ENCODE assay signal across 24 cellular contexts in genomic region chr2:130389363-130389762, GRCh38.
"Had no signal": no experiment of that assay in that cellular context is flagged by ENCODE, and none has a peak within 500 bp of the region (broad histone marks: within the 10 kb centered on the region; RNA-seq: fewer than 3 reads in every experiment).

No MANE protein-coding gene starts in this region.

- H3K4me3 ChIP-seq: lung, pancreas, right lobe of liver, smooth muscle cell, upper lobe of right lung had no signal

- H3K27ac ChIP-seq: epithelial cell of prostate, right lobe of liver had no signal

- DNase-seq: activated CD4-positive, alpha-beta T cell treated with anti-CD3 and anti-CD28 coated beads for 48 hours; activated CD8-positive, alpha-beta T cell treated with anti-CD3 and anti-CD28 coated beads for 36 hours; activated naive CD4-positive, alpha-beta T cell treated with Interleukin-2 at 50 U/mL for 16 hours; activated naive CD8-positive, alpha-beta T cell treated with anti-CD3 and anti-CD28 coated beads, Interleukin-2, amount 10 ng/mL, durations not matched to agents 7 days and 5 days; activated T-cell treated with anti-CD3 and anti-CD28 coated beads, Interleukin-2, amount 50 U/mL, for 24 hours; amygdala; caudate nucleus; endodermal cell; foreskin melanocyte; glutamatergic neuron; hypothalamus; islet precursor cell; left colon; midbrain; pancreas; right lobe of liver; stimulated activated CD4-positive, alpha-beta T cell treated with anti-CD3 and anti-CD28 coated beads, Interleukin-4, amount 100 ng/mL, for 24 hours; upper lobe of right lung had no signal

- ATAC-seq: activated CD8-positive, alpha-beta T cell treated with anti-CD3 and anti-CD28 coated beads for 36 hours; left colon; pancreas; right lobe of liver; stimulated activated effector memory CD8-positive, alpha-beta T cell treated with anti-CD3 and anti-CD28 coated beads, Interleukin-12 subunit alpha, Interleukin-12 subunit beta, amount 100 ng/mL, for 72 hours; upper lobe of right lung; WTC11 had no signal

- H3K9me3 Mint-ChIP-seq: activated CD8-positive, alpha-beta T cell treated with anti-CD3 and anti-CD28 coated beads for 36 hours; activated naive CD8-positive, alpha-beta T cell treated with anti-CD3 and anti-CD28 coated beads, Interleukin-2, amount 10 ng/mL, durations not matched to agents 7 days and 5 days; activated T-cell treated with anti-CD3 and anti-CD28 coated beads, Interleukin-2, amount 50 U/mL, for 24 hours; activated T-helper 2 cell treated with anti-CD3 and anti-CD28 coated beads, Interferon-gamma antibody, Interleukin-2, Interleukin-4, amounts not matched to agents 10 μg/mL and 5 μg/mL and 100 μg/mL, durations not matched to agents 14 hours and 24 hours and 36 hours; endodermal cell; stimulated activated effector memory CD8-positive, alpha-beta T cell treated with anti-CD3 and anti-CD28 coated beads, Interleukin-12 subunit alpha, Interleukin-12 subunit beta, amount 100 ng/mL, for 72 hours had no signal

- H3K4me3 Mint-ChIP-seq: activated CD8-positive, alpha-beta T cell treated with anti-CD3 and anti-CD28 coated beads for 36 hours; activated naive CD8-positive, alpha-beta T cell treated with anti-CD3 and anti-CD28 coated beads, Interleukin-2, amount 10 ng/mL, durations not matched to agents 7 days and 5 days; activated T-cell treated with anti-CD3 and anti-CD28 coated beads, Interleukin-2, amount 50 U/mL, for 24 hours; endodermal cell; stimulated activated effector memory CD8-positive, alpha-beta T cell treated with anti-CD3 and anti-CD28 coated beads, Interleukin-12 subunit alpha, Interleukin-12 subunit beta, amount 100 ng/mL, for 72 hours; WTC11 had no signal

- H3K27me3 ChIP-seq: pancreas, right lobe of liver, upper lobe of right lung had no signal

- H3K9me3 ChIP-seq: pancreas, right lobe of liver, upper lobe of right lung had no signal

- H3K36me3 ChIP-seq: pancreas, right lobe of liver, upper lobe of right lung had no signal

- H3K4me2 ChIP-seq: smooth muscle cell had no signal

- H3K27ac Mint-ChIP-seq: activated CD8-positive, alpha-beta T cell treated with anti-CD3 and anti-CD28 coated beads for 36 hours; activated naive CD8-positive, alpha-beta T cell treated with anti-CD3 and anti-CD28 coated beads, Interleukin-2, amount 10 ng/mL, durations not matched to agents 7 days and 5 days; activated T-cell treated with anti-CD3 and anti-CD28 coated beads, Interleukin-2, amount 50 U/mL, for 24 hours; activated T-helper 2 cell treated with anti-CD3 and anti-CD28 coated beads, Interferon-gamma antibody, Interleukin-2, Interleukin-4, amounts not matched to agents 10 μg/mL and 5 μg/mL and 100 μg/mL, durations not matched to agents 14 hours and 24 hours and 36 hours; endodermal cell; stimulated activated effector memory CD8-positive, alpha-beta T cell treated with anti-CD3 and anti-CD28 coated beads, Interleukin-12 subunit alpha, Interleukin-12 subunit beta, amount 100 ng/mL, for 72 hours; WTC11 had no signal

- H3K36me3 Mint-ChIP-seq: WTC11 had no signal
